Comparison of ENCODE assay signal across 24 cellular contexts in genomic region chr4:26120098-26120795, GRCh38.
DNase-seq lines count a peak whose midpoint lies in the region; TF ChIP-seq lines count a peak whose summit lies in the region.
"Had no signal": no experiment of that assay in that cellular context is flagged by ENCODE, and none has a peak within 500 bp of the region (broad histone marks: within the 10 kb centered on the region; RNA-seq: fewer than 3 reads in every experiment).

No MANE protein-coding gene starts in this region.

- no peaks in the 10 kb centered on the region for H3K27me3 ChIP-seq in endodermal cell (ENCODE audit: control insufficient read depth, insufficient read depth, low read length, poor library complexity, severe bottlenecking)
- no peaks in the 10 kb centered on the region for H3K27me3 ChIP-seq in colonic mucosa
- H3K27me3 ChIP-seq: BLaER1 treated with 17β-estradiol and CSF1 and Interleukin-3, amounts not matched to agents 10 nM and 100 nM; upper lobe of right lung had no signal

- intact Hi-C loops in colonic mucosa (cut with DNase I): no loop called here

- TF ChIP-seq CTCF in endodermal cell (conservative IDR thresholded peaks at IDR 0.05) (no peak), colonic mucosa (IDR thresholded peaks at IDR 0.05) (no peak)

- peaks cover 5% of the 10 kb centered on the region for H3K9me3 Mint-ChIP-seq in endodermal cell
- H3K9me3 Mint-ChIP-seq: activated B cell treated with CpG ODN at 0.5 μM for 24 hours; central memory CD8-positive, alpha-beta T cell; stimulated activated memory B cell treated with anti-CD40 and anti-IgM and Interleukin-4, amounts not matched to agents 10 μg/mL and 1 μg/mL and 100 μg/mL, for 72 hours had no signal

- H3K4me3 ChIP-seq in endodermal cell (ENCODE audit: low read length) (peak overlapping the region; percentile 2), colonic mucosa (no peak overlapping the region)
- H3K4me3 ChIP-seq: BLaER1 treated with 17β-estradiol and CSF1 and Interleukin-3, amounts not matched to agents 10 nM and 100 nM; GM12878; upper lobe of right lung had no signal

- no peaks in the 10 kb centered on the region for H3K4me1 ChIP-seq in endodermal cell (ENCODE audit: control insufficient read depth, insufficient read depth, low read length)
- no peaks in the 10 kb centered on the region for H3K4me1 ChIP-seq in colonic mucosa
- H3K4me1 ChIP-seq: upper lobe of right lung had no signal

- H3K36me3 ChIP-seq in endodermal cell (ENCODE audit: control insufficient read depth, insufficient read depth, low read length) (no peaks in the 10 kb centered on the region), colonic mucosa (no peaks in the 10 kb centered on the region)
- H3K36me3 ChIP-seq: upper lobe of right lung had no signal

- no peak overlapping the region for H3K4me3 Mint-ChIP-seq in endodermal cell
- H3K4me3 Mint-ChIP-seq: activated B cell treated with CpG ODN at 0.5 μM for 24 hours; activated T-helper 17 cell treated with anti-CD3 and anti-CD28 coated beads, Interleukin-2, amount 50 U/mL, for 72 hours; central memory CD8-positive, alpha-beta T cell; stimulated activated memory B cell treated with anti-CD40 and anti-IgM and Interleukin-4, amounts not matched to agents 10 μg/mL and 1 μg/mL and 100 μg/mL, for 72 hours had no signal

- H3K9me3 ChIP-seq in endodermal cell (ENCODE audit: control insufficient read depth, low read length) (no peaks in the 10 kb centered on the region), colonic mucosa (no peaks in the 10 kb centered on the region)
- H3K9me3 ChIP-seq: Caco-2, upper lobe of right lung had no signal

- H3K36me3 Mint-ChIP-seq in endodermal cell (ENCODE audit: low read depth): no peaks in the 10 kb centered on the region
- H3K36me3 Mint-ChIP-seq: stimulated activated memory B cell treated with anti-CD40 and anti-IgM and Interleukin-4, amounts not matched to agents 10 μg/mL and 1 μg/mL and 100 μg/mL, for 72 hours had no signal

- DNase-seq in NOMO-1 (lab: John Stamatoyannopoulos, UW; ENCODE audit: unreplicated experiment in 2 of 2): peak; percentile 14 to 45
- no peak for DNase-seq in NOMO-1 treated with dmso at 0.1 percent for 144 hours (lab: John Stamatoyannopoulos, UW; ENCODE audit: unreplicated experiment)
- DNase-seq in NCI-H2171 (lab: John Stamatoyannopoulos, UW): peak; percentile 64
- DNase-seq in endodermal cell: no peak
- peak; percentile 10 for DNase-seq in renal cortical epithelial cell (ENCODE audit: low read depth)
- no peak for DNase-seq in NCI-H2107 (lab: John Stamatoyannopoulos, UW)
- no peak for DNase-seq in colonic mucosa
- DNase-seq in stimulated activated CD4-positive, alpha-beta T cell treated with anti-CD3 and anti-CD28 coated beads, Interleukin-2, amount 100 ng/mL, for 24 hours: no peak
- DNase-seq: activated B cell treated with CpG ODN at 0.5 μM for 24 hours; aorta; Caco-2; foreskin melanocyte; mesendoderm; nucleus accumbens; retina; stimulated activated CD4-positive, alpha-beta T cell treated with anti-CD3 and anti-CD28 coated beads, Interleukin-4, amount 100 ng/mL, for 1 hour; T1000; upper lobe of right lung had no signal

- H3K9ac ChIP-seq in endodermal cell (ENCODE audit: extremely low read depth, low read length, poor library complexity, severe bottlenecking): no peak overlapping the region
- H3K9ac ChIP-seq in colonic mucosa (ENCODE audit: low read depth in 2 of 2, low read length in 2 of 2): no peak overlapping the region
- H3K9ac ChIP-seq: BLaER1 treated with 17β-estradiol and CSF1 and Interleukin-3, amounts not matched to agents 10 nM and 100 nM had no signal

- no peak overlapping the region for H3K27ac ChIP-seq in endodermal cell (ENCODE audit: low read depth, low read length)
- no peak overlapping the region for H3K27ac ChIP-seq in colonic mucosa
- H3K27ac ChIP-seq: BLaER1 treated with 17β-estradiol and CSF1 and Interleukin-3, amounts not matched to agents 10 nM and 100 nM; upper lobe of right lung had no signal

- 96% methylated on average over 4 to 6 of the region's 6 CpGs for WGBS in endodermal cell (ENCODE audit: insufficient coverage in 1 of 2, insufficient read length in 1 of 2), 2 experiments

- H3K4me1 Mint-ChIP-seq in endodermal cell: peaks cover 12% of the 10 kb centered on the region
- H3K4me1 Mint-ChIP-seq: activated B cell treated with CpG ODN at 0.5 μM for 24 hours; activated T-helper 17 cell treated with anti-CD3 and anti-CD28 coated beads, Interleukin-2, amount 50 U/mL, for 72 hours; central memory CD8-positive, alpha-beta T cell; stimulated activated memory B cell treated with anti-CD40 and anti-IgM and Interleukin-4, amounts not matched to agents 10 μg/mL and 1 μg/mL and 100 μg/mL, for 72 hours had no signal

- no peak overlapping the region for H3K27ac Mint-ChIP-seq in endodermal cell
- H3K27ac Mint-ChIP-seq: activated B cell treated with CpG ODN at 0.5 μM for 24 hours; activated naive CD4-positive, alpha-beta T cell treated with anti-CD3 and anti-CD28 coated beads, Interleukin-2, amount 50 U/mL, for 72 hours; activated T-helper 17 cell treated with anti-CD3 and anti-CD28 coated beads, Interleukin-2, amount 50 U/mL, for 72 hours; stimulated activated memory B cell treated with anti-CD40 and anti-IgM and Interleukin-4, amounts not matched to agents 10 μg/mL and 1 μg/mL and 100 μg/mL, for 72 hours had no signal

- no peaks in the 10 kb centered on the region for H3K27me3 Mint-ChIP-seq in endodermal cell (ENCODE audit: insufficient read depth)
- H3K27me3 Mint-ChIP-seq: activated T-helper 17 cell treated with anti-CD3 and anti-CD28 coated beads, Interleukin-2, amount 50 U/mL, for 72 hours; stimulated activated memory B cell treated with anti-CD40 and anti-IgM and Interleukin-4, amounts not matched to agents 10 μg/mL and 1 μg/mL and 100 μg/mL, for 72 hours had no signal

Comparison
In these comparisons a context has a peak if more than half of its experiments do, and no peak if none do; other contexts are left out.
1. DNase-seq: peak in NOMO-1 (2 of 2), NCI-H2171 (single experiment) and renal cortical epithelial cell (single experiment); none in NOMO-1 treated with dmso at 0.1 percent for 144 hours (single experiment), endodermal cell (single experiment), NCI-H2107 (single experiment), colonic mucosa (single experiment) and stimulated activated CD4-positive, alpha-beta T cell treated with anti-CD3 and anti-CD28 coated beads, Interleukin-2, amount 100 ng/mL, for 24 hours (0 of 2).